ENCODE assay signal across 1 cellular context in the genomic region with DNA sequence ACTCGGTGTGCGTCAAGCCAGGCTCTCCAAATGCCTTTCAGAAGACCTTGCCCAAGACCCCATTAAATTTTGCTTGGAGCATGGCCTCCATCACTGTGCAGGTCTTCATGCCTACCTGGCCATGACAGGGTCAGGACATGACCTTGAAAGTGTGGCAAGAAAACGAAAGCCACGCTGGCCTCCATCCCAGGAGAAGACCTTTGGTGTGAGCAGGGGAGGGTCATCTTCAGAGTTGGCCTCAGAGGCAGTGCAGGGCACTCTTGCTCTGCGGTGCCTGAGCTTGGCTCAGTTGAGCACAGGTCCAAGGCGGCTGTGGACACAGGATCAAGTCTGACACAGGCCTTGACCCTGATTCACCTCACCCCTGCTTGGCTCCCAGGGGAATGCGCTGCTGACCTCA.
TF ChIP-seq lines count a peak whose summit lies in the region.

No MANE protein-coding gene starts in this region.

TF ChIP-seq in H1, 55 proteins besides CTCF, POLR2A, EP300 and RAD21:
- no peak for TF ChIP-seq KDM1A (IDR thresholded peaks at IDR 0.05; ENCODE audit: borderline replicate concordance, low read length)
- no peak for TF ChIP-seq BCL11A (IDR thresholded peaks at IDR 0.05; ENCODE audit: low read depth in 2 of 2, low read length in 2 of 2)
- no peak for TF ChIP-seq CHD1 (IDR thresholded peaks at IDR 0.05; ENCODE audit: low read depth, low read length)
- TF ChIP-seq, protein P1, sequence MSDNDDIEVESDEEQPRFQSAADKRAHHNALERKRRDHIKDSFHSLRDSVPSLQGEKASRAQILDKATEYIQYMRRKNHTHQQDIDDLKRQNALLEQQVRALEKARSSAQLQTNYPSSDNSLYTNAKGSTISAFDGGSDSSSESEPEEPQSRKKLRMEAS (IDR thresholded peaks at IDR 0.05), result no peak
- TF ChIP-seq BACH1 (IDR thresholded peaks at IDR 0.05; ENCODE audit: low read length), result no peak
- TF ChIP-seq KDM5A (IDR thresholded peaks at IDR 0.05; ENCODE audit: low read length), result no peak
- no peak for TF ChIP-seq ATF2 (IDR thresholded peaks at IDR 0.05; ENCODE audit: low read length)
